10 cellular contexts compared by ENCODE assay signal in the genomic region with DNA sequence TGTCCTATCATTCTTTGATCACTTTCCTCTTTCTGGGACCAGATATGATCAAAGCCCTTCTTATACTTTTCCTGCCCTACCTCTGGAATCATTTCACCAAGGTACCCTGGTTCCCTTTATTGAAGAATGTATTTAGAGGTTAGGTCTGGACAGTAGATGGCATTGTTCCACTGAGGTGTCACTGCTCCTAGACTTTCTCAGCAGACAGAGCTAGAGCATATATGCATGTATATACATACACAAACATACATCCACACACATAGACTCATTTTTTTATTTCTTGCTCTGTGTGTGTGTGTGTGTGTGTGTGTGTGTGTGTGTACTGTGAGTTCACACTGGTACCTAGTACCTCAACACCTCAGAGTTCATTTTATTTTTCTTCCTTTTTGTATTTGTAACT. TPM values are rescaled to one million over a fixed set of nuclear protein-coding genes. Genes with fewer than 3 reads are reported as not detected.
DNase-seq lines count a peak whose midpoint lies in the region; ATAC-seq and TF ChIP-seq lines count a peak whose summit lies in the region.
"Had no signal": no experiment of that assay in that cellular context is flagged by ENCODE, and none has a peak within 500 bp of the region (broad histone marks: within the 10 kb centered on the region; RNA-seq: fewer than 3 reads in every experiment).

No MANE protein-coding gene starts in this region.

- no peak overlapping the region for H3K27ac Mint-ChIP-seq in progenitor cell of endocrine pancreas
- H3K27ac Mint-ChIP-seq: activated naive CD8-positive, alpha-beta T cell treated with anti-CD3 and anti-CD28 coated beads, Interleukin-2, amount 50 U/mL, for 24 hours had no signal

- H3K4me3 Mint-ChIP-seq in progenitor cell of endocrine pancreas (ENCODE audit: low read depth) = no peak overlapping the region
- H3K4me3 Mint-ChIP-seq: activated naive CD8-positive, alpha-beta T cell treated with anti-CD3 and anti-CD28 coated beads, Interleukin-2, amount 50 U/mL, for 24 hours had no signal

- ATAC-seq in GM19395 (IDR thresholded peaks at IDR 0.05; ENCODE audit: unreplicated experiment) = no peak
- ATAC-seq: activated naive CD8-positive, alpha-beta T cell treated with anti-CD3 and anti-CD28 coated beads, Interleukin-2, amount 50 U/mL, for 24 hours; right cardiac atrium had no signal

- peak; percentile 26 for TF ChIP-seq CTCF in progenitor cell of endocrine pancreas (IDR thresholded peaks at IDR 0.05; ENCODE audit: unreplicated experiment)

- H3K36me3 Mint-ChIP-seq in progenitor cell of endocrine pancreas (ENCODE audit: insufficient read depth) = peaks cover 6% of the 10 kb centered on the region

- no peaks in the 10 kb centered on the region for H3K9me3 Mint-ChIP-seq in progenitor cell of endocrine pancreas (ENCODE audit: low read depth)
- H3K9me3 Mint-ChIP-seq: activated naive CD8-positive, alpha-beta T cell treated with anti-CD3 and anti-CD28 coated beads, Interleukin-2, amount 50 U/mL, for 24 hours had no signal

- DNase-seq in NCI-H345 (lab: John Stamatoyannopoulos, UW) = peak; percentile 36
- no peak for DNase-seq in NCI-H345 treated with DMSO at 0.1 percent for 48 hours (lab: John Stamatoyannopoulos, UW; ENCODE audit: unreplicated experiment)
- peak; percentile 35 for DNase-seq in NCI-H2227 (lab: John Stamatoyannopoulos, UW; ENCODE audit: unreplicated experiment)
- peak; percentile 42 for DNase-seq in cerebellar cortex (ENCODE audit: low spot score)
- DNase-seq in progenitor cell of endocrine pancreas (ENCODE audit: low spot score, unreplicated experiment) = no peak
- no peak for DNase-seq in NCI-H226
- no peak for DNase-seq in effector CD4-positive, alpha-beta T cell
- DNase-seq: activated naive CD8-positive, alpha-beta T cell treated with anti-CD3 and anti-CD28 coated beads, Interleukin-2, amount 50 U/mL, for 24 hours; right cardiac atrium had no signal

- peaks cover 22% of the 10 kb centered on the region for H3K4me1 Mint-ChIP-seq in progenitor cell of endocrine pancreas (ENCODE audit: low read depth)

- no peaks in the 10 kb centered on the region for H3K27me3 Mint-ChIP-seq in progenitor cell of endocrine pancreas
- H3K27me3 Mint-ChIP-seq: activated naive CD8-positive, alpha-beta T cell treated with anti-CD3 and anti-CD28 coated beads, Interleukin-2, amount 50 U/mL, for 24 hours had no signal

RNA-seq across cellular contexts. Expression of gene PTPRA, which starts 40.9 kb away (rescaled TPM):
- total RNA-seq in progenitor cell of endocrine pancreas = 71.7 and 73.2 TPM in 2 replicates

Comparison
In these comparisons a context has a peak if more than half of its experiments do, and no peak if none do; other contexts are left out.
1. DNase-seq: peak in NCI-H345 (single experiment), NCI-H2227 (single experiment) and cerebellar cortex (single experiment); none in NCI-H345 treated with DMSO at 0.1 percent for 48 hours (single experiment), progenitor cell of endocrine pancreas (single experiment), NCI-H226 (single experiment) and effector CD4-positive, alpha-beta T cell (single experiment).